9 cellular contexts compared by ENCODE assay signal in the genomic region with DNA sequence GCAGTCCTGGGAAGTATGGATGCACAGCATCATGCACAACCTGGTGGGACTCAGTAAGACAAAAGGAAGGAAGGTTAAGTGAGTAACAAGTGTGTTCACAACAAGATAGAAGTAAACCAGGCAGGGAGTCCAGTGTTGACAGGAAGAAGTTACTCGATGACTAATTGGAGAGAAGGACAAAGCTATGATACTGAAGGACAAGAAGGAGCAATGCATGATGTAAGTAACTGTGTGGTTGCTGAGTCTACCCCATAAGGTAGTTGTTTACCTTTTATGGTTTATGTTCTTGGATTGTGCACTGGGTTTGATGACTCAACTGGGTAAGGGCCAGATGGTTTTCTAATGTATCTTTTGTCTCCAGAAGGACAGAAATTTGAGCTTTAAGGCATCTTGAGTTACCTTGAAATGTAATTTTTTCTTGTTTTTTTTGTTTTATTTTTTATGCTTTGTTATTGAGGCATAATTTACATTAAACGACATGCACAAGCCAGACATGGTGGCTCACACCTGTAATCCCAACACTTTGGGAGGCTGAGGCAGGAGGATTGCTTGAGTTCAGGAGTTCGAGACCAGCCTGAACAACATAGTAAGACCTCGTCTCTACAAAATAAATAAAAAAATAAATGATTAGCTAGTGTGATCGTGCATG.
DNase-seq lines count a peak whose midpoint lies in the region; ATAC-seq and TF ChIP-seq lines count a peak whose summit lies in the region.
"Had no signal": no experiment of that assay in that cellular context is flagged by ENCODE, and none has a peak within 500 bp of the region (broad histone marks: within the 10 kb centered on the region; RNA-seq: fewer than 3 reads in every experiment).

No MANE protein-coding gene starts in this region.

- peak; percentile 94 for ATAC-seq in SK-N-SH treated with all-trans-retinoic acid at 6 μM for 48 hours
- ATAC-seq in HG02571 (IDR thresholded peaks at IDR 0.05; ENCODE audit: unreplicated experiment), result no peak
- no peak for ATAC-seq in GM19397 (IDR thresholded peaks at IDR 0.05; ENCODE audit: unreplicated experiment)
- ATAC-seq in GM18873 (IDR thresholded peaks at IDR 0.05; ENCODE audit: low FRiP score, unreplicated experiment), result no peak

- peak; percentile 99 for DNase-seq in A172 (ENCODE audit: low spot score)
- peak; percentile 99 for DNase-seq in H4 (ENCODE audit: low spot score)
- DNase-seq in fibroblast of peridontal ligament (ENCODE audit: extremely low read depth), result peak; percentile 88
- no peak for DNase-seq in globus pallidus (ENCODE audit: low spot score)
- DNase-seq: activated effector memory CD4-positive, alpha-beta T cell treated with anti-CD3 and anti-CD28 coated beads, Interleukin-2, amount 50 U/mL, for 16 hours had no signal

TF ChIP-seq in SK-N-SH treated with all-trans-retinoic acid at 6 μM for 48 hours, 23 proteins besides CTCF, POLR2A, EP300 and RAD21:
- TF ChIP-seq ZC3H10 (CRISPR knock-in tag; IDR thresholded peaks at IDR 0.05), result no peak
- no peak for TF ChIP-seq OSR1 (CRISPR knock-in tag; IDR thresholded peaks at IDR 0.05)
- TF ChIP-seq ZNF70 (CRISPR knock-in tag; IDR thresholded peaks at IDR 0.05), result no peak
- TF ChIP-seq POU6F1 (CRISPR knock-in tag; IDR thresholded peaks at IDR 0.05; ENCODE audit: borderline replicate concordance, low read depth), result no peak
- no peak for TF ChIP-seq PPARA (CRISPR knock-in tag; IDR thresholded peaks at IDR 0.05; ENCODE audit: borderline replicate concordance)
- no peak for TF ChIP-seq CSDC2 (CRISPR knock-in tag; IDR thresholded peaks at IDR 0.05)
- TF ChIP-seq ISL1 (CRISPR knock-in tag; IDR thresholded peaks at IDR 0.05), result no peak
- TF ChIP-seq BACH2 (CRISPR knock-in tag; IDR thresholded peaks at IDR 0.05; ENCODE audit: borderline replicate concordance), result no peak
- no peak for TF ChIP-seq TOX (CRISPR knock-in tag; IDR thresholded peaks at IDR 0.05; ENCODE audit: borderline replicate concordance)
- TF ChIP-seq ARNTL (CRISPR knock-in tag; IDR thresholded peaks at IDR 0.05; ENCODE audit: borderline replicate concordance, low read depth), result no peak
- TF ChIP-seq ESRRG (CRISPR knock-in tag; IDR thresholded peaks at IDR 0.05), result no peak
- TF ChIP-seq, protein P1, sequence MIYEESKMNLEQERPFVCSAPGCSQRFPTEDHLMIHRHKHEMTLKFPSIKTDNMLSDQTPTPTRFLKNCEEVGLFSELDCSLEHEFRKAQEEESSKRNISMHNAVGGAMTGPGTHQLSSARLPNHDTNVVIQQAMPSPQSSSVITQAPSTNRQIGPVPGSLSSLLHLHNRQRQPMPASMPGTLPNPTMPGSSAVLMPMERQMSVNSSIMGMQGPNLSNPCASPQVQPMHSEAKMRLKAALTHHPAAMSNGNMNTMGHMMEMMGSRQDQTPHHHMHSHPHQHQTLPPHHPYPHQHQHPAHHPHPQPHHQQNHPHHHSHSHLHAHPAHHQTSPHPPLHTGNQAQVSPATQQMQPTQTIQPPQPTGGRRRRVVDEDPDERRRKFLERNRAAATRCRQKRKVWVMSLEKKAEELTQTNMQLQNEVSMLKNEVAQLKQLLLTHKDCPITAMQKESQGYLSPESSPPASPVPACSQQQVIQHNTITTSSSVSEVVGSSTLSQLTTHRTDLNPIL (CRISPR knock-in tag; IDR thresholded peaks at IDR 0.05; ENCODE audit: low read depth), result no peak
- no peak for TF ChIP-seq ZNF8 (CRISPR knock-in tag; IDR thresholded peaks at IDR 0.05)
- TF ChIP-seq, protein P2, sequence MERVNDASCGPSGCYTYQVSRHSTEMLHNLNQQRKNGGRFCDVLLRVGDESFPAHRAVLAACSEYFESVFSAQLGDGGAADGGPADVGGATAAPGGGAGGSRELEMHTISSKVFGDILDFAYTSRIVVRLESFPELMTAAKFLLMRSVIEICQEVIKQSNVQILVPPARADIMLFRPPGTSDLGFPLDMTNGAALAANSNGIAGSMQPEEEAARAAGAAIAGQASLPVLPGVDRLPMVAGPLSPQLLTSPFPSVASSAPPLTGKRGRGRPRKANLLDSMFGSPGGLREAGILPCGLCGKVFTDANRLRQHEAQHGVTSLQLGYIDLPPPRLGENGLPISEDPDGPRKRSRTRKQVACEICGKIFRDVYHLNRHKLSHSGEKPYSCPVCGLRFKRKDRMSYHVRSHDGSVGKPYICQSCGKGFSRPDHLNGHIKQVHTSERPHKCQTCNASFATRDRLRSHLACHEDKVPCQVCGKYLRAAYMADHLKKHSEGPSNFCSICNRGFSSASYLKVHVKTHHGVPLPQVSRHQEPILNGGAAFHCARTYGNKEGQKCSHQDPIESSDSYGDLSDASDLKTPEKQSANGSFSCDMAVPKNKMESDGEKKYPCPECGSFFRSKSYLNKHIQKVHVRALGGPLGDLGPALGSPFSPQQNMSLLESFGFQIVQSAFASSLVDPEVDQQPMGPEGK (CRISPR knock-in tag; IDR thresholded peaks at IDR 0.05; ENCODE audit: borderline replicate concordance), result no peak
- no peak for TF ChIP-seq SNAI2 (CRISPR knock-in tag; IDR thresholded peaks at IDR 0.05)
- no peak for TF ChIP-seq TCF4 (CRISPR knock-in tag; IDR thresholded peaks at IDR 0.05; ENCODE audit: borderline replicate concordance)
- no peak for TF ChIP-seq ZFP3 (CRISPR knock-in tag; IDR thresholded peaks at IDR 0.05)
- TF ChIP-seq ZFP30 (CRISPR knock-in tag; IDR thresholded peaks at IDR 0.05), result no peak
- no peak for TF ChIP-seq GLIS3 (CRISPR knock-in tag; IDR thresholded peaks at IDR 0.05)
